18 cellular contexts compared by ENCODE assay signal in the genomic region with DNA sequence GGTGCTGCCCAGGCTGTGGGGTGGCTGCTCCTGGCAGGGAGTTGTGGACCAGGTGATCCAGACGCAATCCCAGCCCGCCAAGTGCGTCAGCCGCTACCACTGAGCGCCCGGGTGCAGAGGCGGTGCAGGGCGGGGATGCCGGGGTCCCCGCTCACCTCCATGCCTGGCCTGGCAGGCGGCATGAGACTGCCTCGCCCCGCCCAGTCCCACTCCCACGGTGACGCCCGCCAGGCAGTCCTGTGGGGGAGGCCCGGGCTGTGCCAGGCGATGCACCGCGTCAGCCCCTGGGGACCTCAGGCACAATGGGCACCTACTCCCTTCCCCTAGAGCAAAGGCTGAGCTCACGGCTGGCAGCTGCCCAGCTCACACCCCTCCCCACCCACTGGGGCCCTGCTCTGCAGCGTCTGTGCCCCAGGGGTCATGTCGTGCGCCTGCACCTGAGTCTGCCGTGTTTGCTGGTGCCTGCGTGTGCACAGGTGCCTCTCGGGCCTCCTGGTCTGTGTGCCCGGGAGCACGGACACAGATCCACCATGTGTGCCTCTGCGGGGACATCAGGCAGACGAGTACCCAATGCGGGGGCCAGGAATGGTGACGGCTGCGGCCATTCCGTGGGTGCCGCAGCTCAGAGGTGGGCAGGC. TPM values are rescaled to one million over a fixed set of nuclear protein-coding genes. Genes with fewer than 3 reads are reported as not detected.
A peak's percentile ranks its signal among the peaks of the same experiment; 100 is the strongest.
DNase-seq lines count a peak whose midpoint lies in the region; ATAC-seq and TF ChIP-seq lines count a peak whose summit lies in the region.
"Had no signal": no experiment of that assay in that cellular context is flagged by ENCODE, and none has a peak within 500 bp of the region (broad histone marks: within the 10 kb centered on the region; RNA-seq: fewer than 3 reads in every experiment).

No MANE protein-coding gene starts in this region.

- H3K27ac Mint-ChIP-seq in activated CD8-positive, alpha-beta T cell treated with anti-CD3 and anti-CD28 coated beads, Interleukin-2, amount 10 ng/mL, durations not matched to agents 7 days and 5 days = no peak overlapping the region
- H3K27ac Mint-ChIP-seq: activated naive CD8-positive, alpha-beta T cell treated with anti-CD3 and anti-CD28 coated beads, Interleukin-2, amount 10 ng/mL, durations not matched to agents 7 days and 5 days; CD4-positive, CD25-positive, alpha-beta regulatory T cell had no signal

- no peaks in the 10 kb centered on the region for H3K4me1 ChIP-seq in RWPE2 (ENCODE audit: insufficient read depth, poor library complexity, severe bottlenecking)

- H3K27me3 ChIP-seq in RWPE2 (ENCODE audit: insufficient read depth, poor library complexity, severe bottlenecking) = no peaks in the 10 kb centered on the region
- H3K27me3 ChIP-seq: cardiac muscle cell, Peyer's patch had no signal

- no peak overlapping the region for H3K4me3 ChIP-seq in RWPE2 (ENCODE audit: severe bottlenecking)
- H3K4me3 ChIP-seq: cardiac muscle cell, left ventricle myocardium inferior, Peyer's patch, spleen had no signal

- peaks cover 16% of the 10 kb centered on the region for H3K36me3 ChIP-seq in RWPE2 (ENCODE audit: low read depth)
- H3K36me3 ChIP-seq: cardiac muscle cell had no signal

- TF ChIP-seq CTCF in RWPE2 (IDR thresholded peaks at IDR 0.05; ENCODE audit: poor library complexity, severe bottlenecking) = no peak

- no peaks in the 10 kb centered on the region for H3K27me3 Mint-ChIP-seq in activated CD8-positive, alpha-beta T cell treated with anti-CD3 and anti-CD28 coated beads, Interleukin-2, amount 10 ng/mL, durations not matched to agents 7 days and 5 days (ENCODE audit: low read depth)
- H3K27me3 Mint-ChIP-seq: activated naive CD8-positive, alpha-beta T cell treated with anti-CD3 and anti-CD28 coated beads, Interleukin-2, amount 10 ng/mL, durations not matched to agents 7 days and 5 days; CD4-positive, CD25-positive, alpha-beta regulatory T cell had no signal

- DNase-seq in DMS79 (lab: John Stamatoyannopoulos, UW) (peak; percentile 56), NCI-H1105 treated with DMSO at 0.1 percent for 48 hours (lab: John Stamatoyannopoulos, UW) (peak; percentile 60), RWPE2 (ENCODE audit: low spot score) (no peak), left kidney (ENCODE audit: low read depth, low spot score) (peak; percentile 45), superior temporal gyrus (ENCODE audit: extremely low spot score) (no peak)
- DNase-seq in activated CD8-positive, alpha-beta T cell treated with anti-CD3 and anti-CD28 coated beads, Interleukin-2, amount 10 ng/mL, durations not matched to agents 7 days and 5 days = no peak
- DNase-seq in activated CD8-positive, alpha-beta memory T cell treated with anti-CD3 and anti-CD28 coated beads, Interleukin-2, amount 50 U/mL, for 48 hours = no peak
- DNase-seq: activated CD4-positive, alpha-beta T cell treated with anti-CD3 and anti-CD28 coated beads for 1 hour; activated CD8-positive, alpha-beta memory T cell treated with anti-CD3 and anti-CD28 coated beads, Interleukin-2, amount 50 U/mL, for 4 hours; activated naive CD8-positive, alpha-beta T cell treated with anti-CD3 and anti-CD28 coated beads, Interleukin-2, amount 10 ng/mL, durations not matched to agents 7 days and 5 days; CD4-positive, CD25-positive, alpha-beta regulatory T cell; left ventricle myocardium inferior; NCI-H510A; Peyer's patch; spleen; T-helper 2 cell had no signal

- CTCF ChIA-PET in activated CD8-positive, alpha-beta T cell treated with anti-CD3 and anti-CD28 coated beads, Interleukin-2, amount 10 ng/mL, durations not matched to agents 7 days and 5 days (lab: Charles Lee) = interaction anchor here (7.0 kb wide), 1 partner anchor 72 kb away, joined by 51 read pairs; no protein-coding TSS in a partner anchor

- ATAC-seq in RWPE2 (ENCODE audit: low read depth) = peak; percentile 59
- no peak for ATAC-seq in activated CD8-positive, alpha-beta T cell treated with anti-CD3 and anti-CD28 coated beads, Interleukin-2, amount 10 ng/mL, durations not matched to agents 7 days and 5 days

- POLR2A ChIA-PET in activated CD8-positive, alpha-beta T cell treated with anti-CD3 and anti-CD28 coated beads, Interleukin-2, amount 10 ng/mL, durations not matched to agents 7 days and 5 days (lab: Charles Lee) = no interaction called here

- H3K27ac ChIP-seq in RWPE2 (ENCODE audit: poor library complexity, severe bottlenecking) = no peak overlapping the region
- H3K27ac ChIP-seq: cardiac muscle cell, left ventricle myocardium inferior, Peyer's patch, spleen had no signal

- H3K36me3 Mint-ChIP-seq in activated CD8-positive, alpha-beta T cell treated with anti-CD3 and anti-CD28 coated beads, Interleukin-2, amount 10 ng/mL, durations not matched to agents 7 days and 5 days (ENCODE audit: low read depth) = peaks cover 4% of the 10 kb centered on the region
- H3K36me3 Mint-ChIP-seq: activated naive CD8-positive, alpha-beta T cell treated with anti-CD3 and anti-CD28 coated beads, Interleukin-2, amount 10 ng/mL, durations not matched to agents 7 days and 5 days; CD4-positive, CD25-positive, alpha-beta regulatory T cell had no signal

- no peaks in the 10 kb centered on the region for H3K9me3 ChIP-seq in RWPE2 (ENCODE audit: severe bottlenecking)
- H3K9me3 ChIP-seq: left ventricle myocardium inferior, Peyer's patch, spleen had no signal

- no peaks in the 10 kb centered on the region for H3K9me3 Mint-ChIP-seq in activated CD8-positive, alpha-beta T cell treated with anti-CD3 and anti-CD28 coated beads, Interleukin-2, amount 10 ng/mL, durations not matched to agents 7 days and 5 days (ENCODE audit: insufficient read depth)
- H3K9me3 Mint-ChIP-seq: activated naive CD8-positive, alpha-beta T cell treated with anti-CD3 and anti-CD28 coated beads, Interleukin-2, amount 10 ng/mL, durations not matched to agents 7 days and 5 days had no signal

- peaks cover 14% of the 10 kb centered on the region for H3K4me1 Mint-ChIP-seq in activated CD8-positive, alpha-beta T cell treated with anti-CD3 and anti-CD28 coated beads, Interleukin-2, amount 10 ng/mL, durations not matched to agents 7 days and 5 days (ENCODE audit: low read depth)

- H3K4me3 Mint-ChIP-seq in activated CD8-positive, alpha-beta T cell treated with anti-CD3 and anti-CD28 coated beads, Interleukin-2, amount 10 ng/mL, durations not matched to agents 7 days and 5 days = no peak overlapping the region
- H3K4me3 Mint-ChIP-seq: activated naive CD8-positive, alpha-beta T cell treated with anti-CD3 and anti-CD28 coated beads, Interleukin-2, amount 10 ng/mL, durations not matched to agents 7 days and 5 days had no signal

RNA-seq across cellular contexts. Expression of a gene that starts 5.3 kb away (rescaled TPM):
- total RNA-seq in activated CD8-positive, alpha-beta T cell treated with anti-CD3 and anti-CD28 coated beads, Interleukin-2, amount 10 ng/mL, durations not matched to agents 7 days and 5 days = 10 to 100 TPM; 25.9 to 30.1 TPM

RNA-seq across cellular contexts. Expression of a gene that starts 5.5 kb away (rescaled TPM):
- 100 to 1,000 TPM; 102 to 126 TPM for total RNA-seq in activated CD8-positive, alpha-beta T cell treated with anti-CD3 and anti-CD28 coated beads, Interleukin-2, amount 10 ng/mL, durations not matched to agents 7 days and 5 days

RNA-seq across cellular contexts. Expression of a gene that starts 17.6 kb away (rescaled TPM):
- not detected for total RNA-seq in activated CD8-positive, alpha-beta T cell treated with anti-CD3 and anti-CD28 coated beads, Interleukin-2, amount 10 ng/mL, durations not matched to agents 7 days and 5 days
- total RNA-seq: activated naive CD8-positive, alpha-beta T cell treated with anti-CD3 and anti-CD28 coated beads, Interleukin-2, amount 10 ng/mL, durations not matched to agents 7 days and 5 days; cardiac muscle cell; CD4-positive, CD25-positive, alpha-beta regulatory T cell; left ventricle myocardium inferior; posterior vena cava; spleen had no signal

RNA-seq across cellular contexts. Expression of a gene that starts 22.4 kb away (rescaled TPM):
- total RNA-seq in activated CD8-positive, alpha-beta T cell treated with anti-CD3 and anti-CD28 coated beads, Interleukin-2, amount 10 ng/mL, durations not matched to agents 7 days and 5 days = not detected
- total RNA-seq: activated naive CD8-positive, alpha-beta T cell treated with anti-CD3 and anti-CD28 coated beads, Interleukin-2, amount 10 ng/mL, durations not matched to agents 7 days and 5 days; CD4-positive, CD25-positive, alpha-beta regulatory T cell had no signal

RNA-seq across cellular contexts. Expression of a gene that starts 42.1 kb away (rescaled TPM):
- total RNA-seq in activated CD8-positive, alpha-beta T cell treated with anti-CD3 and anti-CD28 coated beads, Interleukin-2, amount 10 ng/mL, durations not matched to agents 7 days and 5 days = 10 to 100 TPM; 24.9 to 32.4 TPM

Comparison
In these comparisons a context has a peak if more than half of its experiments do, and no peak if none do; other contexts are left out.
1. DNase-seq: peak in DMS79 (single experiment), NCI-H1105 treated with DMSO at 0.1 percent for 48 hours (single experiment) and left kidney (single experiment); none in RWPE2 (single experiment), activated CD8-positive, alpha-beta T cell treated with anti-CD3 and anti-CD28 coated beads, Interleukin-2, amount 10 ng/mL, durations not matched to agents 7 days and 5 days (single experiment), superior temporal gyrus (single experiment) and activated CD8-positive, alpha-beta memory T cell treated with anti-CD3 and anti-CD28 coated beads, Interleukin-2, amount 50 U/mL, for 48 hours (single experiment).